Comparison of ENCODE assay signal across 8 cellular contexts in genomic region chr2:226794077-226794670, GRCh38. TPM values are rescaled to one million over a fixed set of nuclear protein-coding genes. Genes with fewer than 3 reads are reported as not detected.
A peak's percentile ranks its signal among the peaks of the same experiment; 100 is the strongest.
DNase-seq lines count a peak whose midpoint lies in the region; ATAC-seq and TF ChIP-seq lines count a peak whose summit lies in the region.

No MANE protein-coding gene starts in this region.

- H3K9me3 ChIP-seq in BLaER1 treated with 17β-estradiol and CSF1 and Interleukin-3, amounts not matched to agents 10 nM and 100 nM (replicated peaks in 1 of 11), result 0 out of 22 replicates have a peak, but pooled peaks cover 0 to 5% (median 0%) of the 10 kb centered on the region in 11 experiments
- no peaks in the 10 kb centered on the region for H3K9me3 ChIP-seq in osteoblast (ENCODE audit: low read depth, low read length)
- no peaks in the 10 kb centered on the region for H3K9me3 ChIP-seq in HAP-1

- ATAC-seq in GM18867 (IDR thresholded peaks at IDR 0.05; ENCODE audit: unreplicated experiment), result no peak

- 0 out of 22 replicates have a peak, but pooled peaks cover 0 to 6% (median 0%) of the 10 kb centered on the region in 11 experiments for H3K36me3 ChIP-seq in BLaER1 treated with 17β-estradiol and CSF1 and Interleukin-3, amounts not matched to agents 10 nM and 100 nM
- H3K36me3 ChIP-seq in osteoblast (ENCODE audit: insufficient read depth, low read length), result peaks cover 44% of the 10 kb centered on the region
- no peaks in the 10 kb centered on the region for H3K36me3 ChIP-seq in HAP-1 (replicated peaks)

- H2AFZ ChIP-seq in osteoblast (ENCODE audit: low read length), result no peak overlapping the region

- no peak for TF ChIP-seq CTCF in NB4 (IDR thresholded peaks at IDR 0.05; ENCODE audit: low read depth, low read length)
- TF ChIP-seq CTCF in epithelial cell of esophagus (IDR thresholded peaks at IDR 0.05; ENCODE audit: insufficient read depth, low read depth, low read length, missing control alignments), result no peak
- no peak for TF ChIP-seq CTCF in osteoblast (IDR thresholded peaks at IDR 0.05; ENCODE audit: extremely low read depth, low read depth, low read length)

- H3K79me2 ChIP-seq in osteoblast (ENCODE audit: insufficient read depth, low read length), result peaks cover 98% of the 10 kb centered on the region

- H3K4me2 ChIP-seq in BLaER1 treated with 17β-estradiol and CSF1 and Interleukin-3, amounts not matched to agents 10 nM and 100 nM, result peak overlapping the region; percentile 51 to 99 (median 79); a peak in 19 of 22 replicates
- peak overlapping the region; percentile 83 for H3K4me2 ChIP-seq in osteoblast (ENCODE audit: insufficient read depth, low read length)

- H3K9ac ChIP-seq in BLaER1 treated with 17β-estradiol and CSF1 and Interleukin-3, amounts not matched to agents 10 nM and 100 nM, result peak overlapping the region in 5 of 11 experiments; percentile 16 to 66 (median 61); a peak in 7 of 22 replicates

- in situ Hi-C loops in HAP-1 (cut with MboI; ENCODE audit: low sequenced_read_pairs), result loop anchor here (10.0 to 25.0 kb wide), 2 partner anchors 191 to 1132 kb away; no protein-coding TSS in a partner anchor

- H3K27me3 ChIP-seq in BLaER1 treated with 17β-estradiol and CSF1 and Interleukin-3, amounts not matched to agents 10 nM and 100 nM, result peaks cover 0 to 62% (median 0%) of the 10 kb centered on the region in 11 experiments; a peak in 7 of 22 replicates
- no peaks in the 10 kb centered on the region for H3K27me3 ChIP-seq in osteoblast (ENCODE audit: insufficient read depth, low read length)
- H3K27me3 ChIP-seq in HAP-1 (ENCODE audit: low read depth), result no peaks in the 10 kb centered on the region

- H3K4me1 ChIP-seq in BLaER1 treated with 17β-estradiol and CSF1 and Interleukin-3, amounts not matched to agents 10 nM and 100 nM, result peaks cover 45 to 78% (median 72%) of the 10 kb centered on the region in 10 experiments
- peaks cover 48% of the 10 kb centered on the region for H3K4me1 ChIP-seq in osteoblast (ENCODE audit: insufficient read depth, low read length)
- peaks cover 4% of the 10 kb centered on the region for H3K4me1 ChIP-seq in HAP-1

- peak overlapping the region in 2 of 10 experiments; percentile 47 to 52; a peak in 4 of 20 replicates for H3K4me3 ChIP-seq in BLaER1 treated with 17β-estradiol and CSF1 and Interleukin-3, amounts not matched to agents 10 nM and 100 nM
- peak overlapping the region; percentile 50 for H3K4me3 ChIP-seq in NB4 (ENCODE audit: low read depth, low read length)
- peak overlapping the region; percentile 72 for H3K4me3 ChIP-seq in epithelial cell of esophagus (ENCODE audit: low read length)
- H3K4me3 ChIP-seq in osteoblast (ENCODE audit: insufficient read depth, low read length), result peak overlapping the region; percentile 93
- H3K4me3 ChIP-seq in HAP-1, result no peak overlapping the region

- no peak for TF ChIP-seq POLR2A in NB4 (IDR thresholded peaks at IDR 0.05; ENCODE audit: extremely low read depth, insufficient read length)

- peak; percentile 22 for DNase-seq in NB4 (ENCODE audit: low read depth)
- DNase-seq in epithelial cell of esophagus (ENCODE audit: low read depth), result peak; percentile 30
- DNase-seq in osteoblast (ENCODE audit: insufficient read length, low spot score, missing footprints), result peak; percentile 90
- DNase-seq in substantia nigra (lab: John Stamatoyannopoulos, UW), result no peak
- no peak for DNase-seq in HAP-1 (ENCODE audit: low spot score in 2 of 2)
- DNase-seq in NCI-H146 (lab: John Stamatoyannopoulos, UW), result no peak

- peak overlapping the region in 5 of 11 experiments; percentile 10 to 54 (median 16); a peak in 6 of 22 replicates for H3K27ac ChIP-seq in BLaER1 treated with 17β-estradiol and CSF1 and Interleukin-3, amounts not matched to agents 10 nM and 100 nM
- H3K27ac ChIP-seq in osteoblast (ENCODE audit: low read depth, low read length), result peak overlapping the region; percentile 93
- no peak overlapping the region for H3K27ac ChIP-seq in substantia nigra (ENCODE audit: low read depth, low read length, poor library complexity, severe bottlenecking)

- H4K20me1 ChIP-seq in BLaER1 treated with 17β-estradiol and CSF1 and Interleukin-3, amounts not matched to agents 10 nM and 100 nM, result peaks cover 0 to 32% (median 12%) of the 10 kb centered on the region in 11 experiments; a peak in 10 of 22 replicates
- H4K20me1 ChIP-seq in osteoblast (ENCODE audit: insufficient read depth, low read length), result peaks cover 26% of the 10 kb centered on the region

RNA-seq across cellular contexts. Expression of gene IRS1, which starts 5.4 kb away (rescaled TPM):
- total RNA-seq in osteoblast, result 24.5 and 27.9 TPM in 2 replicates

RNA-seq across cellular contexts. Expression of gene RHBDD1, which starts 41.7 kb away (rescaled TPM):
- total RNA-seq in osteoblast, result 24.2 and 25.3 TPM in 2 replicates

Comparison
In these comparisons a context has a peak if more than half of its experiments do, and no peak if none do; other contexts are left out.
1. DNase-seq: peak in NB4 (single experiment), epithelial cell of esophagus (single experiment) and osteoblast (single experiment); none in substantia nigra (0 of 49), HAP-1 (0 of 2) and NCI-H146 (single experiment).